In genomic region chr5:154860123-154860522, GRCh38 we compare ENCODE assay signal across 9 cellular contexts. TPM values are rescaled to one million over a fixed set of nuclear protein-coding genes. Genes with fewer than 3 reads are reported as not detected.
A peak's percentile ranks its signal among the peaks of the same experiment; 100 is the strongest.
DNase-seq lines count a peak whose midpoint lies in the region; ATAC-seq and TF ChIP-seq lines count a peak whose summit lies in the region.
"Had no signal": no experiment of that assay in that cellular context is flagged by ENCODE, and none has a peak within 500 bp of the region (broad histone marks: within the 10 kb centered on the region; RNA-seq: fewer than 3 reads in every experiment).

No MANE protein-coding gene starts in this region.

- H3K27me3 ChIP-seq in HUES6 (ENCODE audit: control insufficient read depth, insufficient read depth, low read length) (no peaks in the 10 kb centered on the region), WERI-Rb-1 (ENCODE audit: insufficient read depth, low read depth, severe bottlenecking) (no peaks in the 10 kb centered on the region)

- H3K9ac ChIP-seq in HUES6 (ENCODE audit: low read length): no peak overlapping the region

- H3K27me3 Mint-ChIP-seq in activated naive CD4-positive, alpha-beta T cell treated with anti-CD3 and anti-CD28 coated beads, Interleukin-2, amount 10 ng/mL, durations not matched to agents 7 days and 5 days: no peaks in the 10 kb centered on the region

- H3K36me3 Mint-ChIP-seq in activated naive CD4-positive, alpha-beta T cell treated with anti-CD3 and anti-CD28 coated beads, Interleukin-2, amount 10 ng/mL, durations not matched to agents 7 days and 5 days: peaks cover 36% of the 10 kb centered on the region

- H3K4me1 Mint-ChIP-seq in activated naive CD4-positive, alpha-beta T cell treated with anti-CD3 and anti-CD28 coated beads, Interleukin-2, amount 10 ng/mL, durations not matched to agents 7 days and 5 days: peaks cover 51% of the 10 kb centered on the region

- ATAC-seq in HG03159 (IDR thresholded peaks at IDR 0.05; ENCODE audit: unreplicated experiment) (no peak), GM21737 (IDR thresholded peaks at IDR 0.05; ENCODE audit: unreplicated experiment) (no peak)

- H3K4me3 ChIP-seq in HUES6 (ENCODE audit: low read depth, low read length): peak overlapping the region; percentile 82
- H3K4me3 ChIP-seq in WERI-Rb-1 (ENCODE audit: low read depth, low read length): no peak overlapping the region
- H3K4me3 ChIP-seq: mucosa of descending colon had no signal

- H3K9me3 ChIP-seq in HUES6 (ENCODE audit: control insufficient read depth, insufficient read depth, low read depth, low read length): no peaks in the 10 kb centered on the region
- H3K9me3 ChIP-seq in WERI-Rb-1 (ENCODE audit: severe bottlenecking): no peaks in the 10 kb centered on the region
- H3K9me3 ChIP-seq: mucosa of descending colon had no signal

- peak overlapping the region; percentile 98; the same call in 1 of the 2 replicates for H3K27ac ChIP-seq in 22Rv1
- no peak overlapping the region for H3K27ac ChIP-seq in HUES6 (ENCODE audit: low read depth, low read length)
- H3K27ac ChIP-seq in temporal lobe (ENCODE audit: low read depth, low read length): peak overlapping the region; percentile 21
- H3K27ac ChIP-seq in WERI-Rb-1: no peak overlapping the region

- TF ChIP-seq CTCF in 22Rv1 (IDR thresholded peaks at IDR 0.05): no peak
- no peak for TF ChIP-seq CTCF in WERI-Rb-1 (IDR thresholded peaks at IDR 0.05; ENCODE audit: low read depth, low read length)

- DNase-seq in activated naive CD4-positive, alpha-beta T cell treated with anti-CD3 and anti-CD28 coated beads, Interleukin-2, amount 10 ng/mL, durations not matched to agents 7 days and 5 days: peak; percentile 34
- DNase-seq in iris pigment epithelial cell (ENCODE audit: low read depth) (peak; percentile 89), WERI-Rb-1 (no peak)

- peak overlapping the region; percentile 100 for H3K27ac Mint-ChIP-seq in activated naive CD4-positive, alpha-beta T cell treated with anti-CD3 and anti-CD28 coated beads, Interleukin-2, amount 10 ng/mL, durations not matched to agents 7 days and 5 days

- H3K36me3 ChIP-seq in HUES6 (ENCODE audit: control insufficient read depth, insufficient read depth, low read length) (peaks cover 24% of the 10 kb centered on the region), WERI-Rb-1 (peaks cover 18% of the 10 kb centered on the region)

- H3K9me3 Mint-ChIP-seq in activated naive CD4-positive, alpha-beta T cell treated with anti-CD3 and anti-CD28 coated beads, Interleukin-2, amount 10 ng/mL, durations not matched to agents 7 days and 5 days: no peaks in the 10 kb centered on the region

- peak overlapping the region; percentile 87 for H3K4me3 Mint-ChIP-seq in activated naive CD4-positive, alpha-beta T cell treated with anti-CD3 and anti-CD28 coated beads, Interleukin-2, amount 10 ng/mL, durations not matched to agents 7 days and 5 days

- CTCF ChIA-PET in activated naive CD4-positive, alpha-beta T cell treated with anti-CD3 and anti-CD28 coated beads, Interleukin-2, amount 10 ng/mL, durations not matched to agents 7 days and 5 days (lab: Charles Lee): interaction anchor here (0.6 to 2.0 kb wide), 4 partner anchors 12 to 228 kb away, joined by 3 to 5 read pairs (median 4); no protein-coding TSS in a partner anchor

- peaks cover 11% of the 10 kb centered on the region; the same call in 1 of the 2 replicates for H3K4me1 ChIP-seq in HUES6 (ENCODE audit: control insufficient read depth, insufficient read depth, low read length)

RNA-seq across cellular contexts. Expression of gene CNOT8, which starts 1.7 kb away (rescaled TPM):
- 92.9 TPM for total RNA-seq in temporal lobe

RNA-seq across cellular contexts. Expression of gene FAXDC2, which starts 9.7 kb away (rescaled TPM):
- total RNA-seq in temporal lobe: 5.4 TPM

Comparison
In these comparisons a context has a peak if more than half of its experiments do, and no peak if none do; other contexts are left out.
1. H3K27ac ChIP-seq: peak in 22Rv1 (single experiment) and temporal lobe (single experiment); none in HUES6 (single experiment) and WERI-Rb-1 (single experiment).